In genomic region chr2:84458436-84459027, GRCh38 we compare ENCODE assay signal across 8 cellular contexts. TPM values are rescaled to one million over a fixed set of nuclear protein-coding genes. Genes with fewer than 3 reads are reported as not detected.
DNase-seq lines count a peak whose midpoint lies in the region; ATAC-seq, FAIRE-seq and TF ChIP-seq lines count a peak whose summit lies in the region.

No MANE protein-coding gene starts in this region.

- POLR2A ChIA-PET in HepG2 (lab: Yijun Ruan, JAX) = interaction anchor here (0.6 to 1.7 kb wide), 5 partner anchors 8 to 461 kb away, joined by 3 to 5 read pairs (median 5); no protein-coding TSS in a partner anchor

- H3K36me3 ChIP-seq in SJCRH30 (no peaks in the 10 kb centered on the region), HepG2 (replicated peaks in 1 of 2; ENCODE audit: control insufficient read depth in 1 of 2, insufficient read depth in 2 of 2, low read length in 2 of 2) (peaks cover 3 to 5% of the 10 kb centered on the region in 2 experiments; a peak in 2 of 5 replicates)

- WGBS in HepG2 (ENCODE audit: low lambda C conversion rate) = 1% methylated on average over 19 of the region's 19 CpGs

- H3K9me3 ChIP-seq in SJCRH30 (replicated peaks) (no peaks in the 10 kb centered on the region), HepG2 (ENCODE audit: low read length) (no peaks in the 10 kb centered on the region)

- peaks cover 44% of the 10 kb centered on the region for H3K4me1 Mint-ChIP-seq in central memory CD8-positive, alpha-beta T cell
- peaks cover 42% of the 10 kb centered on the region for H3K4me1 Mint-ChIP-seq in stimulated activated naive CD8-positive, alpha-beta T cell treated with anti-CD3 and anti-CD28 coated beads, Interleukin-15, Interleukin-2, amounts not matched to agents 100 ng/mL and 50 ng/mL, for 24 hours (ENCODE audit: low read depth)

- peak overlapping the region; percentile 81 for H3K4me2 ChIP-seq in HepG2 (ENCODE audit: low read depth, low read length)

- FAIRE-seq in HepG2 (lab: Jason Lieb, UNC) = no peak

- H3K9ac ChIP-seq in HepG2 (ENCODE audit: insufficient read depth, low read depth, low read length) = peak overlapping the region; percentile 81

- peaks cover 45% of the 10 kb centered on the region for H3K79me2 ChIP-seq in HepG2 (ENCODE audit: insufficient read depth, low read length)

- no peak for TF ChIP-seq RAD21 in HepG2 (CRISPR knock-in tag; IDR thresholded peaks at IDR 0.05)

- intact Hi-C loops in HepG2 (cut with micrococcal nuclease; ENCODE audit: unreplicated experiment) = loop anchor here (2.0 kb wide), 2 partner anchors 28 to 162 kb away; no protein-coding TSS in a partner anchor

- H3K27me3 ChIP-seq in SJCRH30 (no peaks in the 10 kb centered on the region), HepG2 (ENCODE audit: control insufficient read depth in 1 of 2, insufficient read depth in 2 of 2, low read length in 2 of 2) (no peaks in the 10 kb centered on the region; a peak in 1 of 5 replicates)

- ATAC-seq in HG02870 (IDR thresholded peaks at IDR 0.05; ENCODE audit: unreplicated experiment) (peak; percentile 28), HepG2 (peak; percentile 78), GM18520 (IDR thresholded peaks at IDR 0.05; ENCODE audit: unreplicated experiment) (no peak)
- ATAC-seq in central memory CD8-positive, alpha-beta T cell (replicated peaks; ENCODE audit: extremely low read depth, poor library complexity, severe bottlenecking) = peak; percentile 14

- TF ChIP-seq CTCF in HepG2 (CRISPR knock-in tag; IDR thresholded peaks at IDR 0.05) = 0 out of 2 replicates have a peak, but pooled peaks have one; percentile 2

- TF ChIP-seq EP300 in HepG2 (IDR thresholded peaks at IDR 0.05; ENCODE audit: low read depth in 2 of 2, low read length in 2 of 2) = no peak
- TF ChIP-seq EP300 in HepG2 (CRISPR knock-in tag; IDR thresholded peaks at IDR 0.05; ENCODE audit: borderline replicate concordance) = no peak

- TF ChIP-seq POLR2A in HepG2 (IDR thresholded peaks at IDR 0.05; ENCODE audit: insufficient read depth in 1 of 2, low read depth in 2 of 2, low read length in 2 of 2) = no peak

- H3K36me3 Mint-ChIP-seq in central memory CD8-positive, alpha-beta T cell (ENCODE audit: insufficient read depth) = peaks cover 15% of the 10 kb centered on the region
- peaks cover 8% of the 10 kb centered on the region for H3K36me3 Mint-ChIP-seq in stimulated activated naive CD8-positive, alpha-beta T cell treated with anti-CD3 and anti-CD28 coated beads, Interleukin-15, Interleukin-2, amounts not matched to agents 100 ng/mL and 50 ng/mL, for 24 hours (ENCODE audit: low read depth)

- H3K4me3 ChIP-seq in SJCRH30 (peak overlapping the region; percentile 92), HepG2 (replicated peaks in 1 of 3; ENCODE audit: insufficient read depth in 1 of 3, low read depth in 2 of 3, low read length in 3 of 3) (peak overlapping the region; percentile 86 to 92 (median 90))

- H3K4me3 Mint-ChIP-seq in central memory CD8-positive, alpha-beta T cell = peak overlapping the region; percentile 90
- peak overlapping the region; percentile 98 for H3K4me3 Mint-ChIP-seq in stimulated activated naive CD8-positive, alpha-beta T cell treated with anti-CD3 and anti-CD28 coated beads, Interleukin-15, Interleukin-2, amounts not matched to agents 100 ng/mL and 50 ng/mL, for 24 hours

- H3K27ac Mint-ChIP-seq in central memory CD8-positive, alpha-beta T cell (ENCODE audit: low read depth) = peak overlapping the region; percentile 94
- peak overlapping the region; percentile 99 for H3K27ac Mint-ChIP-seq in stimulated activated naive CD8-positive, alpha-beta T cell treated with anti-CD3 and anti-CD28 coated beads, Interleukin-15, Interleukin-2, amounts not matched to agents 100 ng/mL and 50 ng/mL, for 24 hours

- H2AFZ ChIP-seq in HepG2 (ENCODE audit: low read length) = peak overlapping the region; percentile 74

- H3K27ac ChIP-seq in SJCRH30 (peak overlapping the region; percentile 96), HepG2 (ENCODE audit: extremely low read length, insufficient read depth, low read length) (peak overlapping the region; percentile 81)

- CTCF ChIA-PET in HepG2 (lab: Yijun Ruan, JAX; ENCODE audit: low intra/inter-chr PET ratio, low total read pairs) = no interaction called here

- H3K4me1 ChIP-seq in SJCRH30 (peaks cover 7% of the 10 kb centered on the region; the same call in 1 of the 2 replicates), HepG2 (ENCODE audit: insufficient read depth, low read length) (peaks cover 63% of the 10 kb centered on the region)

- no peaks in the 10 kb centered on the region for H4K20me1 ChIP-seq in HepG2 (ENCODE audit: insufficient read depth, low read length)

- H3K27me3 Mint-ChIP-seq in central memory CD8-positive, alpha-beta T cell = no peaks in the 10 kb centered on the region
- no peaks in the 10 kb centered on the region for H3K27me3 Mint-ChIP-seq in stimulated activated naive CD8-positive, alpha-beta T cell treated with anti-CD3 and anti-CD28 coated beads, Interleukin-15, Interleukin-2, amounts not matched to agents 100 ng/mL and 50 ng/mL, for 24 hours

- BruUV-seq in HepG2 (replicated peaks; lab: Mats Ljungman, UMichigan) = TSS peak; percentile 72

- DNase-seq in activated effector memory CD4-positive, alpha-beta T cell treated with anti-CD3 and anti-CD28 coated beads, Interleukin-2, amount 50 U/mL, for 16 hours = peak; percentile 61
- no peak for DNase-seq in activated effector memory CD4-positive, alpha-beta T cell treated with Interleukin-2 at 50 U/mL for 16 hours
- peak; percentile 17 to 34 for DNase-seq in SJCRH30
- DNase-seq in central memory CD8-positive, alpha-beta T cell (ENCODE audit: low spot score in 2 of 2) = no peak
- peak; percentile 49 for DNase-seq in HepG2 (ENCODE audit: low spot score)

- no peaks in the 10 kb centered on the region for H3K9me3 Mint-ChIP-seq in central memory CD8-positive, alpha-beta T cell
- H3K9me3 Mint-ChIP-seq in stimulated activated naive CD8-positive, alpha-beta T cell treated with anti-CD3 and anti-CD28 coated beads, Interleukin-15, Interleukin-2, amounts not matched to agents 100 ng/mL and 50 ng/mL, for 24 hours = no peaks in the 10 kb centered on the region

- in situ Hi-C loops in HepG2 (cut with HindIII; ENCODE audit: extremely low pct_ligation_motif_present, low pct_unique_long_range_greater_than_20kb) = no loop called here

TF ChIP-seq in HepG2, 621 proteins besides CTCF, POLR2A, EP300 and RAD21 (continues in another document):
- no peak for TF ChIP-seq ELF1 (CRISPR knock-in tag; IDR thresholded peaks at IDR 0.05)
- no peak for TF ChIP-seq SATB2 (CRISPR knock-in tag; IDR thresholded peaks at IDR 0.05)
- no peak for TF ChIP-seq SP2 (CRISPR knock-in tag; IDR thresholded peaks at IDR 0.05)

RNA-seq across cellular contexts. Expression of gene SUCLG1, which starts 0.5 kb away (rescaled TPM):
- total RNA-seq in SJCRH30 (2014; rRNA removed; shearing (Covaris generic)) = 91.5 and 92.2 TPM in 2 replicates
- total RNA-seq in HepG2 (2016; rRNA removed; fragmentation: Illumina TruSeq; extraction: Trizol) = 121 and 177 TPM in 2 replicates
- 31.2 TPM in 2 replicates for total RNA-seq in HepG2 (2016; cell fraction: cytosol; rRNA removed; fragmentation: Illumina TruSeq; extraction: Trizol; ENCODE audit: low read depth)
- total RNA-seq in HepG2 (2016; cell fraction: insoluble cytoplasmic fraction; rRNA removed; fragmentation: Illumina TruSeq; extraction: Trizol) = 125 and 187 TPM in 2 replicates
- total RNA-seq in HepG2 (2016; cell fraction: membrane; rRNA removed; fragmentation: Illumina TruSeq; extraction: Trizol) = 41.6 and 51.0 TPM in 2 replicates
- total RNA-seq in HepG2 (2016; cell fraction: nucleus; rRNA removed; fragmentation: Illumina TruSeq; extraction: Trizol) = 69.5 and 70.0 TPM in 2 replicates
- 45.3 and 58.7 TPM in 2 replicates for polyA plus RNA-seq in HepG2 (2011; rRNA removed)
- 39.6 and 47.4 TPM in 2 replicates for polyA plus RNA-seq in HepG2 (2011; cell fraction: cytosol; rRNA removed)
- polyA plus RNA-seq in HepG2 (2011; cell fraction: nucleus; rRNA removed) = 26.7 and 26.8 TPM in 2 replicates
- polyA plus RNA-seq in HepG2 (2012) = 65.3 and 92.3 TPM in 2 replicates
- 25.2 and 26.0 TPM in 2 replicates for polyA plus RNA-seq in HepG2 (2016; cell fraction: cytosol; fragmentation: Illumina TruSeq; extraction: Trizol; ENCODE audit: low read depth)
- polyA plus RNA-seq in HepG2 (2016; cell fraction: insoluble cytoplasmic fraction; fragmentation: Illumina TruSeq; extraction: Trizol; ENCODE audit: low read depth) = 158 and 174 TPM in 2 replicates
- 35.6 and 36.5 TPM in 2 replicates for polyA plus RNA-seq in HepG2 (2016; cell fraction: membrane; fragmentation: Illumina TruSeq; extraction: Trizol; ENCODE audit: low read depth)
- polyA plus RNA-seq in HepG2 (2016; cell fraction: nucleus; fragmentation: Illumina TruSeq; extraction: Trizol; ENCODE audit: insufficient read depth, low read depth) = 85.8 and 89.0 TPM in 2 replicates
- 19.3 and 19.7 TPM in 2 replicates for polyA minus RNA-seq in HepG2 (2011; rRNA and poly(A)+ RNA removed; ENCODE audit: low replicate concordance)
- 26.4 and 32.6 TPM in 2 replicates for polyA minus RNA-seq in HepG2 (2011; cell fraction: cytosol; rRNA and poly(A)+ RNA removed)
- polyA minus RNA-seq in HepG2 (2011; cell fraction: nucleus; rRNA and poly(A)+ RNA removed) = 38.4 and 44.0 TPM in 2 replicates

RNA-seq across cellular contexts. Expression of gene DNAH6, which starts 57.8 kb away (rescaled TPM):
- not detected in 2 replicates for total RNA-seq in SJCRH30 (2014; rRNA removed; shearing (Covaris generic))
- not detected in 2 replicates for total RNA-seq in HepG2 (2016; rRNA removed; fragmentation: Illumina TruSeq; extraction: Trizol)
- not detected in 2 replicates for total RNA-seq in HepG2 (2016; cell fraction: cytosol; rRNA removed; fragmentation: Illumina TruSeq; extraction: Trizol; ENCODE audit: low read depth)
- 0.13 and 0.19 TPM in 2 replicates for total RNA-seq in HepG2 (2016; cell fraction: insoluble cytoplasmic fraction; rRNA removed; fragmentation: Illumina TruSeq; extraction: Trizol)
- not detected in 2 replicates for total RNA-seq in HepG2 (2016; cell fraction: membrane; rRNA removed; fragmentation: Illumina TruSeq; extraction: Trizol)
- 0.28 TPM in 1 of 2 replicates, not detected in the other for total RNA-seq in HepG2 (2016; cell fraction: nucleus; rRNA removed; fragmentation: Illumina TruSeq; extraction: Trizol)
- 0.01 TPM in 1 of 2 replicates, not detected in the other for polyA plus RNA-seq in HepG2 (2011; rRNA removed)
- polyA plus RNA-seq in HepG2 (2011; cell fraction: cytosol; rRNA removed) = under 0.01 TPM in 2 replicates
- 0.02 and 0.06 TPM in 2 replicates for polyA plus RNA-seq in HepG2 (2011; cell fraction: nucleus; rRNA removed)
- polyA plus RNA-seq in HepG2 (2012) = 0.01 and 0.03 TPM in 2 replicates
- not detected in 2 replicates for polyA plus RNA-seq in HepG2 (2016; cell fraction: cytosol; fragmentation: Illumina TruSeq; extraction: Trizol; ENCODE audit: low read depth)
- not detected in 2 replicates for polyA plus RNA-seq in HepG2 (2016; cell fraction: insoluble cytoplasmic fraction; fragmentation: Illumina TruSeq; extraction: Trizol; ENCODE audit: low read depth)
- polyA plus RNA-seq in HepG2 (2016; cell fraction: membrane; fragmentation: Illumina TruSeq; extraction: Trizol; ENCODE audit: low read depth) = not detected in 2 replicates
- polyA plus RNA-seq in HepG2 (2016; cell fraction: nucleus; fragmentation: Illumina TruSeq; extraction: Trizol; ENCODE audit: insufficient read depth, low read depth) = not detected in 2 replicates
- 0.02 and 0.05 TPM in 2 replicates for polyA minus RNA-seq in HepG2 (2011; rRNA and poly(A)+ RNA removed; ENCODE audit: low replicate concordance)
- polyA minus RNA-seq in HepG2 (2011; cell fraction: cytosol; rRNA and poly(A)+ RNA removed) = not detected in 2 replicates
- 0.12 and 0.13 TPM in 2 replicates for polyA minus RNA-seq in HepG2 (2011; cell fraction: nucleus; rRNA and poly(A)+ RNA removed)

Comparison
In these comparisons a context has a peak if more than half of its experiments do, and no peak if none do; other contexts are left out.
1. DNase-seq: peak in activated effector memory CD4-positive, alpha-beta T cell treated with anti-CD3 and anti-CD28 coated beads, Interleukin-2, amount 50 U/mL, for 16 hours (single experiment), SJCRH30 (2 of 2) and HepG2 (single experiment); none in activated effector memory CD4-positive, alpha-beta T cell treated with Interleukin-2 at 50 U/mL for 16 hours (single experiment) and central memory CD8-positive, alpha-beta T cell (0 of 2).